Comparison of ENCODE assay signal across 17 cellular contexts in genomic region chr6:148697895-148698440, GRCh38.
"Had no signal": no experiment of that assay in that cellular context is flagged by ENCODE, and none has a peak within 500 bp of the region (broad histone marks: within the 10 kb centered on the region; RNA-seq: fewer than 3 reads in every experiment).

No MANE protein-coding gene starts in this region.

- ATAC-seq: gastroesophageal sphincter, heart left ventricle, left cardiac atrium, left lung, left ventricle myocardium superior, lower lobe of right lung had no signal

- H3K36me3 ChIP-seq: esophagus squamous epithelium, gastroesophageal sphincter, heart left ventricle, left lung, lower lobe of right lung had no signal

- DNase-seq: dermis blood vessel endothelial cell; dorsolateral prefrontal cortex; effector CD4-positive, alpha-beta T cell; effector memory CD4-positive, alpha-beta T cell; esophagus squamous epithelium; foreskin fibroblast; heart left ventricle; hypothalamus; left cardiac atrium; left lung; left ventricle myocardium superior; lower lobe of right lung; mesendoderm; midbrain had no signal

- H3K4me3 ChIP-seq: coronary artery, dorsolateral prefrontal cortex, esophagus squamous epithelium, gastroesophageal sphincter, heart left ventricle, hepatocyte, left lung, lower lobe of right lung had no signal

- H3K27ac ChIP-seq: coronary artery, dorsolateral prefrontal cortex, esophagus squamous epithelium, gastroesophageal sphincter, heart left ventricle, hepatocyte, left lung, lower lobe of right lung had no signal

- H3K27me3 ChIP-seq: esophagus squamous epithelium, gastroesophageal sphincter, heart left ventricle, hepatocyte, left lung had no signal

- H3K9me3 ChIP-seq: esophagus squamous epithelium, gastroesophageal sphincter, lower lobe of right lung had no signal
